In genomic region chrX:149499766-149500165, GRCh38 we compare ENCODE assay signal across 26 cellular contexts. TPM values are rescaled to one million over a fixed set of nuclear protein-coding genes. Genes with fewer than 3 reads are reported as not detected.
"Had no signal": no experiment of that assay in that cellular context is flagged by ENCODE, and none has a peak within 500 bp of the region (broad histone marks: within the 10 kb centered on the region; RNA-seq: fewer than 3 reads in every experiment).

No MANE protein-coding gene starts in this region.

- H3K9me3 ChIP-seq: colonic mucosa, left lung, prostate gland, right lobe of liver, testis, upper lobe of left lung had no signal

- H3K4me3 ChIP-seq: colonic mucosa, left lung, prostate gland, right lobe of liver, smooth muscle cell, testis, upper lobe of left lung had no signal

- H3K4me1 ChIP-seq: colonic mucosa, left lung, prostate gland, testis had no signal

- H3K27me3 ChIP-seq: brain microvascular endothelial cell, colonic mucosa, left lung, right lobe of liver, testis, upper lobe of left lung had no signal

- H3K4me2 ChIP-seq: smooth muscle cell had no signal

- H3K27ac ChIP-seq: brain microvascular endothelial cell, colonic mucosa, left lung, prostate gland, right lobe of liver, testis, upper lobe of left lung, WERI-Rb-1 had no signal

- ATAC-seq: left lung; right lobe of liver; stimulated activated memory B cell treated with anti-CD40 and anti-IgM and Interleukin-4, amounts not matched to agents 10 μg/mL and 1 μg/mL and 100 μg/mL, for 72 hours had no signal

- H3K27ac Mint-ChIP-seq: stimulated activated memory B cell treated with anti-CD40 and anti-IgM and Interleukin-4, amounts not matched to agents 10 μg/mL and 1 μg/mL and 100 μg/mL, for 72 hours had no signal

- DNase-seq: activated naive CD4-positive, alpha-beta T cell treated with Interleukin-2 at 50 U/mL for 16 hours; aorta; brain microvascular endothelial cell; central memory CD4-positive, alpha-beta T cell; colonic mucosa; erythroblast; foreskin melanocyte; glutamatergic neuron; hippocampal formation; left lung; midbrain; naive B cell; right lobe of liver; stimulated activated CD4-positive, alpha-beta T cell treated with anti-CD3 and anti-CD28 coated beads, Interleukin-4, amount 100 ng/mL, for 24 hours; testis; upper lobe of left lung; WERI-Rb-1 had no signal

- H3K27me3 Mint-ChIP-seq: naive B cell; stimulated activated memory B cell treated with anti-CD40 and anti-IgM and Interleukin-4, amounts not matched to agents 10 μg/mL and 1 μg/mL and 100 μg/mL, for 72 hours had no signal

- H3K9me3 Mint-ChIP-seq: activated T-helper 2 cell treated with anti-CD3 and anti-CD28 coated beads, Interferon-gamma antibody, Interleukin-2, Interleukin-4, amounts not matched to agents 10 μg/mL and 5 μg/mL and 100 μg/mL, durations not matched to agents 14 hours and 24 hours and 36 hours; stimulated activated memory B cell treated with anti-CD40 and anti-IgM and Interleukin-4, amounts not matched to agents 10 μg/mL and 1 μg/mL and 100 μg/mL, for 72 hours had no signal

- H3K4me3 Mint-ChIP-seq: stimulated activated memory B cell treated with anti-CD40 and anti-IgM and Interleukin-4, amounts not matched to agents 10 μg/mL and 1 μg/mL and 100 μg/mL, for 72 hours had no signal

- H3K36me3 ChIP-seq: colonic mucosa, prostate gland had no signal

RNA-seq across cellular contexts. Expression of gene HSFX3, which starts 50.0 kb away (rescaled TPM):
- total RNA-seq: activated CD8-positive, alpha-beta memory T cell treated with anti-CD3 and anti-CD28 coated beads for 36 hours; aorta; colonic mucosa; left lung; lung microvascular endothelial cell; osteocyte; right lobe of liver; smooth muscle cell; T-helper 2 cell treated with Interferon-gamma antibody and Interleukin-4, amounts not matched to agents 100 ng/mL and 5 ng/mL, for 36 hours; upper lobe of left lung had no signal
- polyA plus RNA-seq: keratinocyte, smooth muscle cell had no signal
